ENCODE assay signal across 22 cellular contexts in genomic region chr1:30817548-30817947, GRCh38.
"Had no signal": no experiment of that assay in that cellular context is flagged by ENCODE, and none has a peak within 500 bp of the region (broad histone marks: within the 10 kb centered on the region; RNA-seq: fewer than 3 reads in every experiment).

No MANE protein-coding gene starts in this region.

- H3K27ac ChIP-seq: body of pancreas, uterus had no signal

- H3K4me3 ChIP-seq: body of pancreas, smooth muscle cell, uterus had no signal

- H3K36me3 Mint-ChIP-seq: activated naive CD8-positive, alpha-beta T cell; naive thymus-derived CD4-positive, alpha-beta T cell; WTC11 had no signal

- H3K9me3 Mint-ChIP-seq: activated CD4-positive, alpha-beta memory T cell treated with anti-CD3 and anti-CD28 coated beads, Interleukin-2, amount 10 ng/mL, durations not matched to agents 7 days and 5 days; dendritic cell treated with granulocyte-macrophage colony-stimulating factor and Interleukin-4, amounts not matched to agents 40 ng/mL and 50 ng/mL, for 4 days; effector memory CD8-positive, alpha-beta T cell; WTC11 had no signal

- H3K27ac Mint-ChIP-seq: activated CD4-positive, alpha-beta memory T cell treated with anti-CD3 and anti-CD28 coated beads, Interleukin-2, amount 10 ng/mL, durations not matched to agents 7 days and 5 days; activated naive CD8-positive, alpha-beta T cell; dendritic cell treated with granulocyte-macrophage colony-stimulating factor and Interleukin-4, amounts not matched to agents 40 ng/mL and 50 ng/mL, for 4 days; effector memory CD8-positive, alpha-beta T cell; naive thymus-derived CD4-positive, alpha-beta T cell; WTC11 had no signal

- H3K27me3 ChIP-seq: body of pancreas, uterus had no signal

- H3K4me3 Mint-ChIP-seq: activated CD4-positive, alpha-beta memory T cell treated with anti-CD3 and anti-CD28 coated beads, Interleukin-2, amount 10 ng/mL, durations not matched to agents 7 days and 5 days; activated naive CD8-positive, alpha-beta T cell; dendritic cell treated with granulocyte-macrophage colony-stimulating factor and Interleukin-4, amounts not matched to agents 40 ng/mL and 50 ng/mL, for 4 days; effector memory CD8-positive, alpha-beta T cell; naive thymus-derived CD4-positive, alpha-beta T cell; WTC11 had no signal

- H3K9me3 ChIP-seq: body of pancreas, uterus had no signal

- H3K36me3 ChIP-seq: uterus had no signal

- ATAC-seq: effector memory CD8-positive, alpha-beta T cell; left lobe of liver; naive thymus-derived CD4-positive, alpha-beta T cell; right cardiac atrium; stimulated activated naive CD8-positive, alpha-beta T cell treated with anti-CD3 and anti-CD28 coated beads, Interleukin-15, Interleukin-2, amounts not matched to agents 100 U/mL and 50 U/mL, for 24 hours; WTC11 had no signal

- H3K4me1 Mint-ChIP-seq: activated CD4-positive, alpha-beta memory T cell treated with anti-CD3 and anti-CD28 coated beads, Interleukin-2, amount 10 ng/mL, durations not matched to agents 7 days and 5 days; naive thymus-derived CD4-positive, alpha-beta T cell had no signal

- FAIRE-seq: frontal cortex, islet of Langerhans, TTC549 had no signal

- DNase-seq: activated CD4-positive, alpha-beta memory T cell treated with anti-CD3 and anti-CD28 coated beads, Interleukin-2, amount 10 ng/mL, durations not matched to agents 7 days and 5 days; activated CD4-positive, alpha-beta T cell treated with anti-CD3 and anti-CD28 coated beads for 4 hours; activated gamma-delta T cell treated with Interleukin-2 at 50 U/mL for 16 hours; activated T-cell treated with anti-CD3 and anti-CD28 coated beads, Interleukin-2, amount 50 U/mL, for 48 hours; amniotic stem cell; body of pancreas; effector memory CD8-positive, alpha-beta T cell; naive thymus-derived CD4-positive, alpha-beta T cell; right cardiac atrium; stimulated activated CD4-positive, alpha-beta T cell treated with anti-CD3 and anti-CD28 coated beads, Interleukin-4, amount 100 ng/mL, for 4 hours; stimulated activated CD8-positive, alpha-beta memory T cell treated with anti-CD3 and anti-CD28 coated beads, Interleukin-4, amount 100 ng/mL, for 48 hours; stimulated activated naive CD8-positive, alpha-beta T cell treated with anti-CD3 and anti-CD28 coated beads, Interleukin-15, Interleukin-2, amounts not matched to agents 100 U/mL and 50 U/mL, for 24 hours; SW 1271; uterus had no signal
